Comparison of ENCODE assay signal across 9 cellular contexts in genomic region chr11:128547946-128548654, GRCh38. TPM values are rescaled to one million over a fixed set of nuclear protein-coding genes. Genes with fewer than 3 reads are reported as not detected.
A peak's percentile ranks its signal among the peaks of the same experiment; 100 is the strongest.
DNase-seq lines count a peak whose midpoint lies in the region; ATAC-seq and TF ChIP-seq lines count a peak whose summit lies in the region.
"Had no signal": no experiment of that assay in that cellular context is flagged by ENCODE, and none has a peak within 500 bp of the region (broad histone marks: within the 10 kb centered on the region; RNA-seq: fewer than 3 reads in every experiment).

No MANE protein-coding gene starts in this region.

- peak overlapping the region; percentile 99 for H3K4me2 ChIP-seq in smooth muscle cell

- TF ChIP-seq CTCF in HL-60 (IDR thresholded peaks at IDR 0.05; ENCODE audit: insufficient read depth, low read length), result no peak
- no peak for TF ChIP-seq CTCF in smooth muscle cell (IDR thresholded peaks at IDR 0.05; ENCODE audit: borderline replicate concordance, insufficient read depth, poor library complexity, severe bottlenecking)

- H3K9me3 Mint-ChIP-seq in activated CD8-positive, alpha-beta T cell treated with anti-CD3 and anti-CD28 coated beads, Interleukin-2, amount 10 ng/mL, durations not matched to agents 7 days and 5 days (ENCODE audit: insufficient read depth), result no peaks in the 10 kb centered on the region

- POLR2A ChIA-PET in activated CD8-positive, alpha-beta T cell treated with anti-CD3 and anti-CD28 coated beads, Interleukin-2, amount 10 ng/mL, durations not matched to agents 7 days and 5 days (lab: Charles Lee), result interaction anchor here (0.6 to 7.6 kb wide), 10 partner anchors 12 to 223 kb away, joined by 3 to 71 read pairs (median 3); no protein-coding TSS in a partner anchor

- peak overlapping the region; percentile 82 for H3K27ac Mint-ChIP-seq in activated CD8-positive, alpha-beta T cell treated with anti-CD3 and anti-CD28 coated beads, Interleukin-2, amount 10 ng/mL, durations not matched to agents 7 days and 5 days

- H3K9me3 ChIP-seq in iPS-15b (ENCODE audit: control insufficient read depth, insufficient read depth, low read length) (no peaks in the 10 kb centered on the region), smooth muscle cell (replicated peaks; ENCODE audit: low read depth) (no peaks in the 10 kb centered on the region)
- H3K9me3 ChIP-seq: HAP-1 had no signal

- H3K4me1 ChIP-seq in iPS-15b (ENCODE audit: control insufficient read depth, insufficient read depth, low read length), result peaks cover 21% of the 10 kb centered on the region
- peaks cover 18% of the 10 kb centered on the region for H3K4me1 ChIP-seq in smooth muscle cell (ENCODE audit: low read depth)
- H3K4me1 ChIP-seq: HAP-1 had no signal

- H3K9ac ChIP-seq in iPS-15b (ENCODE audit: low read depth, low read length) (no peak overlapping the region), smooth muscle cell (ENCODE audit: low read depth) (peak overlapping the region; percentile 56)

- H3K4me3 ChIP-seq in HL-60 (replicated peaks; ENCODE audit: insufficient read depth, low read length) (peak overlapping the region; percentile 22; the same call in 1 of the 2 replicates), iPS-15b (ENCODE audit: low read depth, low read length) (peak overlapping the region; percentile 48), smooth muscle cell (peak overlapping the region; percentile 63)
- H3K4me3 ChIP-seq: HAP-1 had no signal

- H3K36me3 Mint-ChIP-seq in activated CD8-positive, alpha-beta T cell treated with anti-CD3 and anti-CD28 coated beads, Interleukin-2, amount 10 ng/mL, durations not matched to agents 7 days and 5 days (ENCODE audit: low read depth), result no peaks in the 10 kb centered on the region

- peaks cover 17% of the 10 kb centered on the region for H3F3A ChIP-seq in smooth muscle cell (ENCODE audit: low read depth)

- H3K27me3 Mint-ChIP-seq in activated CD8-positive, alpha-beta T cell treated with anti-CD3 and anti-CD28 coated beads, Interleukin-2, amount 10 ng/mL, durations not matched to agents 7 days and 5 days (ENCODE audit: low read depth), result no peaks in the 10 kb centered on the region

- ATAC-seq in activated CD8-positive, alpha-beta T cell treated with anti-CD3 and anti-CD28 coated beads, Interleukin-2, amount 10 ng/mL, durations not matched to agents 7 days and 5 days, result peak; percentile 52
- no peak for ATAC-seq in GM21526 (IDR thresholded peaks at IDR 0.05; ENCODE audit: low FRiP score, unreplicated experiment)
- ATAC-seq in GM18861 (IDR thresholded peaks at IDR 0.05; ENCODE audit: unreplicated experiment), result no peak

- H3K4me3 Mint-ChIP-seq in activated CD8-positive, alpha-beta T cell treated with anti-CD3 and anti-CD28 coated beads, Interleukin-2, amount 10 ng/mL, durations not matched to agents 7 days and 5 days, result peak overlapping the region; percentile 71

- H3K79me2 ChIP-seq in smooth muscle cell (ENCODE audit: low read depth), result no peaks in the 10 kb centered on the region

- no peak overlapping the region for H3K27ac ChIP-seq in HL-60 (replicated peaks)
- H3K27ac ChIP-seq in smooth muscle cell (ENCODE audit: low read depth), result no peak overlapping the region

- 60% methylated on average over 11 of the region's 11 CpGs for WGBS in smooth muscle cell (ENCODE audit: low lambda C conversion rate)

- peak overlapping the region; percentile 100 for H2AFZ ChIP-seq in smooth muscle cell (ENCODE audit: low read depth)

- peaks cover 82% of the 10 kb centered on the region for H3K4me1 Mint-ChIP-seq in activated CD8-positive, alpha-beta T cell treated with anti-CD3 and anti-CD28 coated beads, Interleukin-2, amount 10 ng/mL, durations not matched to agents 7 days and 5 days (ENCODE audit: low read depth)

- H4K20me1 ChIP-seq in smooth muscle cell (ENCODE audit: low read depth), result no peaks in the 10 kb centered on the region

- CTCF ChIA-PET in activated CD8-positive, alpha-beta T cell treated with anti-CD3 and anti-CD28 coated beads, Interleukin-2, amount 10 ng/mL, durations not matched to agents 7 days and 5 days (lab: Charles Lee), result interaction anchor here (1.1 to 2.9 kb wide), 10 partner anchors 18 to 283 kb away, joined by 3 to 8 read pairs (median 4); no protein-coding TSS in a partner anchor

- H3K27me3 ChIP-seq in HL-60 (ENCODE audit: insufficient read depth, poor library complexity, severe bottlenecking) (peaks cover 15% of the 10 kb centered on the region), iPS-15b (ENCODE audit: control insufficient read depth, insufficient read depth, low read length) (peaks cover 86% of the 10 kb centered on the region), smooth muscle cell (ENCODE audit: low read depth) (no peaks in the 10 kb centered on the region)

- DNase-seq in HL-60 (ENCODE audit: low read depth in 1 of 2, low spot score in 1 of 2) (no peak), smooth muscle cell (lab: John Stamatoyannopoulos, UW; ENCODE audit: unreplicated experiment) (no peak), epidermal melanocyte (ENCODE audit: insufficient read length, low spot score) (no peak), NCI-H524 (lab: John Stamatoyannopoulos, UW) (no peak)
- DNase-seq in activated CD8-positive, alpha-beta T cell treated with anti-CD3 and anti-CD28 coated beads, Interleukin-2, amount 10 ng/mL, durations not matched to agents 7 days and 5 days, result no peak

- H3K36me3 ChIP-seq in iPS-15b (ENCODE audit: control insufficient read depth, insufficient read depth, low read length) (no peaks in the 10 kb centered on the region), smooth muscle cell (ENCODE audit: low read depth) (no peaks in the 10 kb centered on the region)
- H3K36me3 ChIP-seq: HAP-1 had no signal

RNA-seq across cellular contexts. Expression of gene ETS1, which starts 39.3 kb away (rescaled TPM):
- total RNA-seq in activated CD8-positive, alpha-beta T cell treated with anti-CD3 and anti-CD28 coated beads, Interleukin-2, amount 10 ng/mL, durations not matched to agents 7 days and 5 days, result 100 to 1,000 TPM; 456 to 467 TPM
- 22.8 and 25.9 TPM in 2 replicates for total RNA-seq in smooth muscle cell
- 4.1 and 7.4 TPM in 2 replicates for polyA plus RNA-seq in smooth muscle cell

Comparison
In these comparisons a context has a peak if more than half of its experiments do, and no peak if none do; other contexts are left out.
1. RNA of gene ETS1, which starts 39.3 kb away (total RNA-seq): 456 to 467 TPM in activated CD8-positive, alpha-beta T cell treated with anti-CD3 and anti-CD28 coated beads, Interleukin-2, amount 10 ng/mL, durations not matched to agents 7 days and 5 days; 22.8 to 25.9 TPM in smooth muscle cell; every median in the first group is over 10 times any median in the second.
2. Peak in every context shown above with its lines, with median percentiles within 50 percentile points of each other: H3K4me3 ChIP-seq.